Comparison of ENCODE assay signal across 14 cellular contexts in genomic region chr16:86029131-86029741, GRCh38.
DNase-seq lines count a peak whose midpoint lies in the region; ATAC-seq, FAIRE-seq and TF ChIP-seq lines count a peak whose summit lies in the region.
"Had no signal": no experiment of that assay in that cellular context is flagged by ENCODE, and none has a peak within 500 bp of the region (broad histone marks: within the 10 kb centered on the region; RNA-seq: fewer than 3 reads in every experiment).

No MANE protein-coding gene starts in this region.

- no peaks in the 10 kb centered on the region for H3K36me3 Mint-ChIP-seq in activated naive CD4-positive, alpha-beta T cell treated with anti-CD3 and anti-CD28 coated beads for 36 hours (ENCODE audit: low read depth)

- H3K27me3 ChIP-seq in heart right ventricle (peaks cover 0 to 71% (median 44%) of the 10 kb centered on the region in 7 donors), pancreas (peaks cover 0 to 3% (median 0%) of the 10 kb centered on the region in 4 donors)

- H3K27me3 Mint-ChIP-seq in activated naive CD4-positive, alpha-beta T cell treated with anti-CD3 and anti-CD28 coated beads for 36 hours (ENCODE audit: low read depth): peaks cover 7% of the 10 kb centered on the region

- H3K27ac Mint-ChIP-seq in activated naive CD4-positive, alpha-beta T cell treated with anti-CD3 and anti-CD28 coated beads for 36 hours: no peak overlapping the region
- H3K27ac Mint-ChIP-seq: activated T-helper 17 cell treated with anti-CD3 and anti-CD28 coated beads, Interleukin-2, amount 50 U/mL, for 72 hours had no signal

- peak; percentile 25 for DNase-seq in Daoy (ENCODE audit: low read depth)
- DNase-seq in amygdala (lab: John Stamatoyannopoulos, UW): peak in 45 of 56 donors; percentile 4 to 82 (median 54)
- DNase-seq in heart right ventricle: peak; percentile 60 to 63
- peak in 1 of 6 donors; percentile 44 for DNase-seq in pancreas
- DNase-seq in activated naive CD4-positive, alpha-beta T cell treated with anti-CD3 and anti-CD28 coated beads for 36 hours: no peak
- DNase-seq in SKM-1 (lab: John Stamatoyannopoulos, UW; ENCODE audit: unreplicated experiment): no peak
- no peak for DNase-seq in foreskin melanocyte
- DNase-seq: KBM-7, naive B cell, NCI-H82, T-helper 9 cell had no signal

- FAIRE-seq in pancreas (lab: Jason Lieb, UNC): no peak
- FAIRE-seq: endothelial cell of umbilical vein had no signal

- no peaks in the 10 kb centered on the region for H3K4me1 Mint-ChIP-seq in activated naive CD4-positive, alpha-beta T cell treated with anti-CD3 and anti-CD28 coated beads for 36 hours (ENCODE audit: low read depth)
- H3K4me1 Mint-ChIP-seq: activated T-helper 17 cell treated with anti-CD3 and anti-CD28 coated beads, Interleukin-2, amount 50 U/mL, for 72 hours; naive B cell had no signal

- peaks cover 8% of the 10 kb centered on the region for H3K9me3 Mint-ChIP-seq in activated naive CD4-positive, alpha-beta T cell treated with anti-CD3 and anti-CD28 coated beads for 36 hours

- CTCF ChIA-PET in activated naive CD4-positive, alpha-beta T cell treated with anti-CD3 and anti-CD28 coated beads for 36 hours (lab: Charles Lee): interaction anchor here (1.0 kb wide), 1 partner anchor 208 kb away, joined by 3 read pairs; no protein-coding TSS in a partner anchor

- H3K4me1 ChIP-seq in heart right ventricle (peaks cover 0 to 20% (median 7%) of the 10 kb centered on the region in 9 donors), pancreas (no peaks in the 10 kb centered on the region)

- H3K9me3 ChIP-seq in heart right ventricle (peaks cover 0 to 21% (median 8%) of the 10 kb centered on the region in 11 donors), pancreas (no peaks in the 10 kb centered on the region)

- H3K36me3 ChIP-seq in heart right ventricle: no peaks in the 10 kb centered on the region
- H3K36me3 ChIP-seq in pancreas: no peaks in the 10 kb centered on the region

- H3K4me3 Mint-ChIP-seq in activated naive CD4-positive, alpha-beta T cell treated with anti-CD3 and anti-CD28 coated beads for 36 hours: no peak overlapping the region
- H3K4me3 Mint-ChIP-seq: activated T-helper 17 cell treated with anti-CD3 and anti-CD28 coated beads, Interleukin-2, amount 50 U/mL, for 72 hours; naive B cell had no signal

- H3K27ac ChIP-seq in heart right ventricle (peak overlapping the region in 5 of 10 donors; percentile 16 to 67 (median 45)), pancreas (no peak overlapping the region)

- WGBS in heart right ventricle, 2 donors: 29 to 31% methylated on average over 20 of the region's 20 CpGs
- 19 to 24% methylated on average over 20 of the region's 20 CpGs for WGBS in pancreas, 2 donors

- H3K4me3 ChIP-seq in heart right ventricle (no peak overlapping the region), pancreas (no peak overlapping the region)

- ATAC-seq in heart right ventricle (peak; percentile 63 to 82 (median 74)), pancreas (peak in 3 of 4 donors; percentile 25 to 77 (median 64)), HG02571 (IDR thresholded peaks at IDR 0.05; ENCODE audit: unreplicated experiment) (no peak)
- ATAC-seq: activated T-helper 17 cell treated with anti-CD3 and anti-CD28 coated beads, Interleukin-2, amount 50 U/mL, for 72 hours had no signal

- intact Hi-C loops in heart right ventricle (cut with DNase I): no loop called here
- intact Hi-C loops in pancreas (cut with DNase I): no loop called here
- intact Hi-C loops in activated naive CD4-positive, alpha-beta T cell treated with anti-CD3 and anti-CD28 coated beads for 36 hours (cut with micrococcal nuclease): no loop called here

- TF ChIP-seq CTCF in heart right ventricle (IDR thresholded peaks at IDR 0.05): no peak
- no peak for TF ChIP-seq CTCF in pancreas (IDR thresholded peaks at IDR 0.05)

Comparison
In these comparisons a context has a peak if more than half of its experiments do, and no peak if none do; other contexts are left out.
1. DNase-seq: peak in Daoy (single experiment), amygdala (45 of 56) and heart right ventricle (2 of 2); none in activated naive CD4-positive, alpha-beta T cell treated with anti-CD3 and anti-CD28 coated beads for 36 hours (single experiment), SKM-1 (single experiment) and foreskin melanocyte (single experiment).